In the genomic region with DNA sequence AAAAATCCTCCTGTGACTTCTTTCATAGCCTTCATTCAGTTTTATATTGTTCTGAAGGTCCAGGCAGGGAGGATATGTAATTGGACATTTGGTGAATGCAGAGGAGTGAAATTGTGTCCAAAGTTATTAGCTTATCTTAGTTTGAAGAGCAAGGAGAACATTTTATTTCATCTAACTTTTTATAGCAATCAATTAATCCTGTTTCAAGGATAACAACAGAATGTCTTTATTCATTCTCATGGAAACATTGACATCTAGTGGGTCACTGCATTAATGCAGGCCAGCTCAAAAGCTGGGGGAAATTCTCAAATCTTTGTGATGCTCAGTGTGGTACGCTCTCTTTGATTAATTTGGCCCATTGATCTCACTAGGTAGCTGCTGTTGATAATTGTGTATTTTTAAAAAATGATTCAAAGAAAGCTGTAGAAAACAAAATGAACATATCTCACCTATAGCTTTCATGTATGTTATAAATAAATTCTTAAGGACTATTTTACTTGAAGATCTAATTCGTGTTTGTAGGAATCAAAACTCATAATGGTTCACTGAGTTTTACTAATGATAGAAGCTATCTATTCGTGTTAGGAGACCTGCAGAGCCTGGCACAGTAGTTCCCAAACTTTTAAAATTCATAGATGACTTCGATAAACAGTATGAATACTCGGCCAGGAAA, we compare ENCODE assay signal across 8 cellular contexts.
DNase-seq lines count a peak whose midpoint lies in the region; ATAC-seq, FAIRE-seq and TF ChIP-seq lines count a peak whose summit lies in the region.

No MANE protein-coding gene starts in this region.

- peak overlapping the region; percentile 11 to 61 (median 43) for H3K27ac ChIP-seq in transverse colon

- H3K36me3 ChIP-seq in bronchial epithelial cell (ENCODE audit: control insufficient read depth, insufficient read depth, low read length) (no peaks in the 10 kb centered on the region), transverse colon (no peaks in the 10 kb centered on the region)

- no peak overlapping the region for H3K4me3 ChIP-seq in bronchial epithelial cell (ENCODE audit: low read depth, low read length)
- H3K4me3 ChIP-seq in transverse colon = no peak overlapping the region

- TF ChIP-seq CTCF in bronchial epithelial cell (IDR thresholded peaks at IDR 0.05; ENCODE audit: insufficient read depth, low read length, severe bottlenecking) = peak; percentile 54
- peak; percentile 74 to 85 (median 79) for TF ChIP-seq CTCF in transverse colon (IDR thresholded peaks at IDR 0.05)

- ATAC-seq in HG03095 (IDR thresholded peaks at IDR 0.05; ENCODE audit: unreplicated experiment) (peak; percentile 57), GM21717 (IDR thresholded peaks at IDR 0.05; ENCODE audit: unreplicated experiment) (no peak)

- TF ChIP-seq EP300 in transverse colon (IDR thresholded peaks at IDR 0.05; ENCODE audit: low read depth) = no peak

- no peak for FAIRE-seq in bronchial epithelial cell (lab: Jason Lieb, UNC)

- DNase-seq in stimulated activated CD4-positive, alpha-beta T cell treated with anti-CD3 and anti-CD28 coated beads, Interleukin-2, amount 100 ng/mL, for 24 hours = peak; percentile 14 to 21
- DNase-seq in stimulated activated CD4-positive, alpha-beta T cell treated with anti-CD3 and anti-CD28 coated beads, Interleukin-4, amount 100 ng/mL, for 4 hours = no peak
- peak; percentile 5 to 59 for DNase-seq in NCI-H526 (lab: John Stamatoyannopoulos, UW)
- peak; percentile 36 for DNase-seq in bronchial epithelial cell (ENCODE audit: low read depth)
- DNase-seq in kidney tubule cell (ENCODE audit: low spot score) = peak; percentile 43
- DNase-seq in transverse colon = no peak

- H3K4me1 ChIP-seq in transverse colon = peaks cover 0 to 19% (median 8%) of the 10 kb centered on the region in 4 donors

- in situ Hi-C loops in transverse colon (cut with MboI; ENCODE audit: low pct_ligation_motif_present in 1 of 4, low pct_unique_long_range_greater_than_20kb in 1 of 4, low sequenced_read_pairs in 3 of 4) = no loop called here

- no peak for TF ChIP-seq POLR2A in transverse colon (IDR thresholded peaks at IDR 0.05)

- no peaks in the 10 kb centered on the region for H3K9me3 ChIP-seq in transverse colon

- H3K27me3 ChIP-seq in bronchial epithelial cell (ENCODE audit: control insufficient read depth, insufficient read depth, low read length) = no peaks in the 10 kb centered on the region
- H3K27me3 ChIP-seq in transverse colon = no peaks in the 10 kb centered on the region

- WGBS in transverse colon (ENCODE audit: low coverage in 1 of 2), 2 donors = 50 to 57% methylated on average over 5 of the region's 5 CpGs

- intact Hi-C loops in transverse colon (cut with DNase I; ENCODE audit: low total_unique reads) = no loop called here

Comparison
In these comparisons a context has a peak if more than half of its experiments do, and no peak if none do; other contexts are left out.
1. DNase-seq: peak in stimulated activated CD4-positive, alpha-beta T cell treated with anti-CD3 and anti-CD28 coated beads, Interleukin-2, amount 100 ng/mL, for 24 hours (2 of 2), NCI-H526 (2 of 2), bronchial epithelial cell (single experiment) and kidney tubule cell (single experiment); none in stimulated activated CD4-positive, alpha-beta T cell treated with anti-CD3 and anti-CD28 coated beads, Interleukin-4, amount 100 ng/mL, for 4 hours (0 of 2) and transverse colon (single experiment).